24 cellular contexts compared by ENCODE assay signal in genomic region chr17:61832463-61832862, GRCh38. TPM values are rescaled to one million over a fixed set of nuclear protein-coding genes. Genes with fewer than 3 reads are reported as not detected.
DNase-seq lines count a peak whose midpoint lies in the region; ATAC-seq, FAIRE-seq and TF ChIP-seq lines count a peak whose summit lies in the region.
"Had no signal": no experiment of that assay in that cellular context is flagged by ENCODE, and none has a peak within 500 bp of the region (broad histone marks: within the 10 kb centered on the region; RNA-seq: fewer than 3 reads in every experiment).

No MANE protein-coding gene starts in this region.

- H2BK5ac ChIP-seq in H9 (ENCODE audit: insufficient read length, low read length) = no peak overlapping the region

- CTCF ChIA-PET in GM12878 (lab: Yijun Ruan, JAX) = interaction anchor here (0.8 to 2.5 kb wide), 3 partner anchors 8 to 277 kb away, joined by 3 to 7 read pairs (median 4); no protein-coding TSS in a partner anchor

- no peak overlapping the region for H2BK120ac ChIP-seq in H9 (ENCODE audit: low read depth, low read length, poor library complexity, severe bottlenecking)

- no peak overlapping the region for H2BK12ac ChIP-seq in H9 (ENCODE audit: insufficient read length, low read depth, low read length)

- no peaks in the 10 kb centered on the region for H3K9me3 ChIP-seq in H9 (ENCODE audit: control insufficient read depth, low read depth, low read length)
- H3K9me3 ChIP-seq in HUES6 (ENCODE audit: control insufficient read depth, insufficient read depth, low read depth, low read length) = peaks cover 8% of the 10 kb centered on the region; the same call in 1 of the 2 replicates
- peaks cover 4% of the 10 kb centered on the region; the same call in 2 of the 3 replicates for H3K9me3 ChIP-seq in GM12878 (replicated peaks; ENCODE audit: control insufficient read depth, insufficient read depth, low read length)

- intact Hi-C loops in GM12878 (cut with micrococcal nuclease; ENCODE audit: unreplicated experiment) = no loop called here

- no peak for DNase-seq in H9
- no peak for DNase-seq in GM12878 (ENCODE audit: low read depth, low spot score)
- DNase-seq in SKM-1 treated with dmso at 0.1 percent for 144 hours (lab: John Stamatoyannopoulos, UW; ENCODE audit: unreplicated experiment) = no peak
- DNase-seq: 8988T; ACHN; AML-193; BE2C; CD4-positive, alpha-beta T cell; CD8-positive, alpha-beta memory T cell; DMS 273 treated with DMSO at 0.1 percent for 48 hours; DMS79; EL; GDM1; GOT3; HCEC 1CT had no signal

- H3K9ac ChIP-seq in H9 (ENCODE audit: extremely low read depth, insufficient read length, low read length) = no peak overlapping the region
- no peak overlapping the region for H3K9ac ChIP-seq in HUES6 (ENCODE audit: low read length)
- H3K9ac ChIP-seq in GM12878 (ENCODE audit: control insufficient read depth, insufficient read depth, low read length) = no peak overlapping the region
- H3K9ac ChIP-seq: BLaER1 treated with 17β-estradiol and CSF1 and Interleukin-3, amounts not matched to agents 10 nM and 100 nM had no signal

- in situ Hi-C loops in GM12878 (cut with MboI) = no loop called here

- H2AFZ ChIP-seq in H9 (ENCODE audit: low read length) = no peak overlapping the region
- no peak overlapping the region for H2AFZ ChIP-seq in GM12878 (ENCODE audit: control insufficient read depth, low read depth, low read length)

- peak overlapping the region in 2 of 3 experiments; percentile 7 to 48; a peak in 2 of 7 replicates for H3K27ac Mint-ChIP-seq in H9
- H3K27ac Mint-ChIP-seq: CD14-positive monocyte; CD4-positive, alpha-beta T cell; CD8-positive, alpha-beta memory T cell had no signal

- H3K4me1 ChIP-seq in H9 (ENCODE audit: insufficient read depth, low read length) (no peaks in the 10 kb centered on the region), HUES6 (ENCODE audit: control insufficient read depth, insufficient read depth, low read length) (peaks cover 7% of the 10 kb centered on the region), GM12878 (ENCODE audit: control insufficient read depth, insufficient read depth, low read length) (no peaks in the 10 kb centered on the region)
- H3K4me1 ChIP-seq: BE2C; BLaER1 treated with 17β-estradiol and CSF1 and Interleukin-3, amounts not matched to agents 10 nM and 100 nM had no signal

- peaks cover 8 to 13% of the 10 kb centered on the region in 2 experiments; a peak in 3 of 5 replicates for H3K9me3 Mint-ChIP-seq in H9
- H3K9me3 Mint-ChIP-seq: CD4-positive, alpha-beta T cell; CD8-positive, alpha-beta memory T cell had no signal

- no peak overlapping the region for H3K18ac ChIP-seq in H9 (ENCODE audit: insufficient read length, low read depth, low read length)

- no peaks in the 10 kb centered on the region for H3K23me2 ChIP-seq in H9 (ENCODE audit: insufficient read length, low read depth, low read length, poor library complexity, severe bottlenecking)

- H3K79me1 ChIP-seq in H9 (ENCODE audit: insufficient read depth, low read depth, low read length, poor library complexity, severe bottlenecking) = no peaks in the 10 kb centered on the region

- ATAC-seq in GM12878 (no peak), GM21381 (IDR thresholded peaks at IDR 0.05; ENCODE audit: unreplicated experiment) (no peak), HG03439 (IDR thresholded peaks at IDR 0.05; ENCODE audit: unreplicated experiment) (no peak)
- ATAC-seq: A549 had no signal

- H2BK15ac ChIP-seq in H9 (ENCODE audit: low read depth, low read length) = no peak overlapping the region

- H3K27ac ChIP-seq in H9 (ENCODE audit: insufficient read length, low read depth, low read length) (no peak overlapping the region), HUES6 (ENCODE audit: low read depth, low read length) (peak overlapping the region; percentile 62; the same call in 1 of the 2 replicates), GM12878 (ENCODE audit: control insufficient read depth, insufficient read depth) (no peak overlapping the region)
- H3K27ac ChIP-seq: BLaER1 treated with 17β-estradiol and CSF1 and Interleukin-3, amounts not matched to agents 10 nM and 100 nM had no signal

- H4K91ac ChIP-seq in H9 (ENCODE audit: insufficient read length, low read depth, low read length) = no peak overlapping the region

- H3K36me3 Mint-ChIP-seq in H9 (ENCODE audit: insufficient read depth in 1 of 3, low read depth in 3 of 3) = peaks cover 21 to 37% (median 24%) of the 10 kb centered on the region in 3 experiments

- no peak overlapping the region for H4K5ac ChIP-seq in H9 (ENCODE audit: insufficient read length, low read depth, low read length)

- H3K27me3 ChIP-seq in H9 (ENCODE audit: insufficient read depth, low read length) (no peaks in the 10 kb centered on the region), HUES6 (ENCODE audit: control insufficient read depth, insufficient read depth, low read length) (no peaks in the 10 kb centered on the region), GM12878 (replicated peaks in 1 of 2; ENCODE audit: control insufficient read depth in 2 of 2, insufficient read depth in 2 of 2, low read length in 1 of 2) (no peaks in the 10 kb centered on the region)
- H3K27me3 ChIP-seq: BE2C; BLaER1 treated with 17β-estradiol and CSF1 and Interleukin-3, amounts not matched to agents 10 nM and 100 nM had no signal

- no peak overlapping the region for H3K14ac ChIP-seq in H9 (ENCODE audit: insufficient read depth, low read length)

- no peak for TF ChIP-seq POLR2A in GM12878 (IDR thresholded peaks at IDR 0.05; ENCODE audit: low read depth, low read length)

- H3K36me3 ChIP-seq in HUES6 (ENCODE audit: control insufficient read depth, insufficient read depth, low read length) = peaks cover 18% of the 10 kb centered on the region
- H3K36me3 ChIP-seq in GM12878 (ENCODE audit: control insufficient read depth in 2 of 2, insufficient read depth in 2 of 2, low read length in 1 of 2) = peaks cover 2 to 4% of the 10 kb centered on the region in 2 experiments; a peak in 1 of 4 replicates

- peaks cover 0 to 2% of the 10 kb centered on the region in 2 experiments; a peak in 1 of 4 replicates for H3K4me1 Mint-ChIP-seq in H9
- H3K4me1 Mint-ChIP-seq: CD14-positive monocyte; CD8-positive, alpha-beta memory T cell had no signal

- no peak overlapping the region for H2AK5ac ChIP-seq in H9 (ENCODE audit: insufficient read length, low read length)

- POLR2A ChIA-PET in GM12878 (lab: Charles Lee) = no interaction called here

- FAIRE-seq in GM12878 (lab: Jason Lieb, UNC) = no peak
- FAIRE-seq: A549, D721Med, GM12891, GM18507 had no signal

- no peak overlapping the region for H4K8ac ChIP-seq in H9 (replicated peaks; ENCODE audit: insufficient read length, low read depth, low read length)

- SMC1A ChIA-PET in GM12878 (lab: Charles Lee; ENCODE audit: uncharacterized antibody, unreplicated experiment) = interaction anchor here (0.9 to 1.8 kb wide), 4 partner anchors 114 to 420 kb away, joined by 3 to 4 read pairs (median 4); no protein-coding TSS in a partner anchor

- no peak for TF ChIP-seq CTCF in H9 (conservative IDR thresholded peaks at IDR 0.05)
- no peak for TF ChIP-seq CTCF in GM12878 (IDR thresholded peaks at IDR 0.05 in 2 of 3, conservative IDR thresholded peaks at IDR 0.05 in 1 of 3; ENCODE audit: control insufficient read depth in 2 of 3, extremely low read depth in 1 of 3, insufficient read depth in 1 of 3, low read depth in 3 of 3, low read length in 3 of 3)

- no peaks in the 10 kb centered on the region for H4K20me1 ChIP-seq in H9 (ENCODE audit: control insufficient read depth, insufficient read depth, insufficient read length)
- no peaks in the 10 kb centered on the region for H4K20me1 ChIP-seq in GM12878 (ENCODE audit: control insufficient read depth, insufficient read depth)
- H4K20me1 ChIP-seq: BLaER1 treated with 17β-estradiol and CSF1 and Interleukin-3, amounts not matched to agents 10 nM and 100 nM had no signal

- TF ChIP-seq EP300 in GM12878 (IDR thresholded peaks at IDR 0.05; ENCODE audit: borderline replicate concordance in 1 of 2, control insufficient read depth in 1 of 2, low read depth in 2 of 2, low read length in 2 of 2) = no peak

- BruUV-seq in GM12878 (replicated peaks; lab: Mats Ljungman, UMichigan) = no TSS peak

- no peak for TF ChIP-seq RAD21 in GM12878 (IDR thresholded peaks at IDR 0.05; ENCODE audit: insufficient read depth, low read depth, low read length)

- no peak overlapping the region for H3K56ac ChIP-seq in H9 (ENCODE audit: insufficient read length, low read depth, low read length)

- H3K27me3 Mint-ChIP-seq in H9 (ENCODE audit: low read depth) = no peaks in the 10 kb centered on the region
- H3K27me3 Mint-ChIP-seq: CD4-positive, alpha-beta T cell; CD8-positive, alpha-beta memory T cell had no signal

- RAD21 ChIA-PET in GM12878 (lab: Charles Lee; ENCODE audit: unreplicated experiment) = interaction anchor here (1.5 kb wide), 1 partner anchor 196 kb away, joined by 7 read pairs; no protein-coding TSS in a partner anchor

- H2BK20ac ChIP-seq in H9 (ENCODE audit: low read depth, low read length, poor library complexity, severe bottlenecking) = no peak overlapping the region

- no CpG with 5 or more reads among the region's 3 CpGs for WGBS in H9 (ENCODE audit: extremely low coverage, insufficient read length, low lambda C conversion rate)
- WGBS in GM12878 (ENCODE audit: insufficient coverage, insufficient replicate concordance, low lambda C conversion rate, missing lambda C conversion rate) = 100% methylated on average over 3 of the region's 3 CpGs

- H3K4me2 ChIP-seq in H9 (ENCODE audit: insufficient read depth, insufficient read length, low read length) (no peak overlapping the region), GM12878 (ENCODE audit: control insufficient read depth, insufficient read depth) (no peak overlapping the region)
- H3K4me2 ChIP-seq: BLaER1 treated with 17β-estradiol and CSF1 and Interleukin-3, amounts not matched to agents 10 nM and 100 nM had no signal

- H3T11ph ChIP-seq in H9 (ENCODE audit: low read length) = no peak overlapping the region

- no peak overlapping the region for H3K4ac ChIP-seq in H9 (ENCODE audit: low read depth, low read length)

- H3K23ac ChIP-seq in H9 (ENCODE audit: insufficient read length, low read depth, low read length) = no peak overlapping the region

- H3K79me2 ChIP-seq in H9 (ENCODE audit: insufficient read depth, low read length) = no peaks in the 10 kb centered on the region
- H3K79me2 ChIP-seq in GM12878 (ENCODE audit: control insufficient read depth, insufficient read depth, low read length) = no peaks in the 10 kb centered on the region

- no peak overlapping the region for H3K4me3 Mint-ChIP-seq in H9
- H3K4me3 Mint-ChIP-seq: CD14-positive monocyte; CD4-positive, alpha-beta T cell; CD8-positive, alpha-beta memory T cell had no signal

- H3K4me3 ChIP-seq in HUES6 (ENCODE audit: low read depth, low read length) (no peak overlapping the region), GM12878 (no peak overlapping the region)
- H3K4me3 ChIP-seq: A549; BLaER1 treated with 17β-estradiol and CSF1 and Interleukin-3, amounts not matched to agents 10 nM and 100 nM had no signal

RNA-seq across cellular contexts. Expression of gene BRIP1, which starts 30.9 kb away (rescaled TPM):
- total RNA-seq in H9 (2021) (18.3 and 20.2 TPM in 2 replicates), GM12878 (2014; rRNA removed) (20.0 and 23.1 TPM in 2 replicates), GM12878 (2014; rRNA removed; fragmentation: Illumina TruSeq; extraction: Trizol) (24.2 and 25.6 TPM in 2 replicates), GM12878 (2021) (14.5 and 15.0 TPM in 2 replicates)
- 65.4 and 73.6 TPM in 2 replicates for total RNA-seq in GM12878 (2013; cell fraction: nucleolus; rRNA removed)
- polyA plus RNA-seq in GM12878 (2011; ENCODE audit: low read depth) = 2.6 TPM
- polyA plus RNA-seq in GM12878 (2011; rRNA removed) (12.3 and 20.7 TPM in 2 replicates), GM12878 (2014; fragmentation: Illumina TruSeq; extraction: Trizol) (18.6 and 22.4 TPM in 2 replicates), GM12878 (2014; fragmentation: Nextera tagmentation; extraction: Ambion mirVana) (1 to 10 TPM; 4.0 to 4.2 TPM), GM12878 (2014; rRNA removed) (8.1 and 8.7 TPM in 2 replicates), GM12878 (2016; fragmentation: Nextera tagmentation; extraction: Ambion mirVana) (10 to 100 TPM; 12.2 to 13.4 TPM)
- polyA plus RNA-seq in GM12878 (2011; cell fraction: cytosol; rRNA removed) = 4.4 and 5.3 TPM in 2 replicates
- 9.0 and 11.1 TPM in 2 replicates for polyA plus RNA-seq in GM12878 (2011; cell fraction: nucleus; rRNA removed)
- 4.9 and 6.0 TPM in 2 replicates for polyA plus RNA-seq in GM12878 (2012)
- polyA minus RNA-seq in GM12878 (2011; rRNA and poly(A)+ RNA removed) = 32.0 and 34.5 TPM in 2 replicates
- polyA minus RNA-seq in GM12878 (2011; cell fraction: cytosol; rRNA and poly(A)+ RNA removed) = 6.3 and 7.4 TPM in 2 replicates
- polyA minus RNA-seq in GM12878 (2011; cell fraction: nucleus; rRNA and poly(A)+ RNA removed) = 21.9 and 47.4 TPM in 2 replicates
